In the genomic region with DNA sequence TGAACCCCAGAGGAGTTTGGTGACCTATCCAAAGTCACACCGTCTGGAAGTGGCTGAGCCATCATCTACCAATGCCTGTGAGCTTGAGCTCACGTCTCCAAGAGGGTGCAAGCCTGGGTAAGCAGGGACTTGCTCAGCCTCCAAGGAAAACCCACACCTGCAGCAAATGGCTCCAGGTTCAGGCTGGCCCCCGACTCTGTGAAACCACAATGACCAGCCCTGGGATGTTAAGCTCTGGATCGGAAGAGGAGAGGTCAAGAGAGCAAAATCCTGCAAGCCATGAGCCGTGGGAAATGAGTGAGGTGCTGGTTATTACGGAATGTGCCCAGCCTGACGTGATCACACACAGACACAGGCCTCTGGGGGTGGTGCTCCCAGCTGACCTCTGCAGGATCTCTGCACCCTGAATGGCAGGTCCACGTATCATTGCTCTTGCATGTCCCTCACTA, we compare ENCODE assay signal across 1 cellular context.
TF ChIP-seq lines count a peak whose summit lies in the region.

No MANE protein-coding gene starts in this region.

TF ChIP-seq in H1, 55 proteins besides CTCF, POLR2A, EP300 and RAD21:
- no peak for TF ChIP-seq RNF2 (IDR thresholded peaks at IDR 0.05; ENCODE audit: borderline replicate concordance, low read depth, low read length, missing control alignments, poor library complexity, severe bottlenecking)
- no peak for TF ChIP-seq MAFK (IDR thresholded peaks at IDR 0.05; ENCODE audit: low read depth, low read length)
- TF ChIP-seq SP1 (IDR thresholded peaks at IDR 0.05; ENCODE audit: low read depth, low read length), result no peak
- TF ChIP-seq TBP (IDR thresholded peaks at IDR 0.05; ENCODE audit: low read depth, low read length), result no peak
TF ChIP-seq in H1: peak in this region for 0.
